In genomic region chr9:76697554-76697953, GRCh38 we compare ENCODE assay signal across 21 cellular contexts.
DNase-seq lines count a peak whose midpoint lies in the region; ATAC-seq and TF ChIP-seq lines count a peak whose summit lies in the region.
"Had no signal": no experiment of that assay in that cellular context is flagged by ENCODE, and none has a peak within 500 bp of the region (broad histone marks: within the 10 kb centered on the region; RNA-seq: fewer than 3 reads in every experiment).

No MANE protein-coding gene starts in this region.

- H3K4me1 ChIP-seq in neutrophil (ENCODE audit: control insufficient read depth in 1 of 2, insufficient read depth in 1 of 2, low read depth in 1 of 2, low read length in 1 of 2) = peaks cover 53 to 66% of the 10 kb centered on the region in 2 experiments
- H3K4me1 ChIP-seq: A549 had no signal

- peak overlapping the region; percentile 79 for H3K27ac ChIP-seq in neutrophil
- H3K27ac ChIP-seq: A549, BLaER1, Peyer's patch, SJCRH30 had no signal

- H3K4me3 Mint-ChIP-seq in T-helper 17 cell = no peak overlapping the region
- H3K4me3 Mint-ChIP-seq: CD8-positive, alpha-beta T cell; T-cell had no signal

- ATAC-seq in HG03095 (IDR thresholded peaks at IDR 0.05; ENCODE audit: unreplicated experiment) = peak; percentile 62
- ATAC-seq in T-helper 17 cell = no peak
- no peak for ATAC-seq in GM19351 (IDR thresholded peaks at IDR 0.05; ENCODE audit: unreplicated experiment)
- ATAC-seq: A549; CD8-positive, alpha-beta T cell; T-cell had no signal

- H3K27ac Mint-ChIP-seq in T-helper 17 cell = peak overlapping the region; percentile 8
- H3K27ac Mint-ChIP-seq: CD8-positive, alpha-beta T cell; T-cell had no signal

- no peak overlapping the region for H3K4me3 ChIP-seq in neutrophil (ENCODE audit: low read depth in 1 of 2, low read length in 1 of 2)
- H3K4me3 ChIP-seq: A549, BLaER1, Peyer's patch, SJCRH30 had no signal

- H3K9me3 ChIP-seq in T-helper 17 cell (ENCODE audit: control insufficient read depth, low read length, poor library complexity, severe bottlenecking) (no peaks in the 10 kb centered on the region), neutrophil (no peaks in the 10 kb centered on the region)
- H3K9me3 ChIP-seq: A549, BLaER1, Peyer's patch, SJCRH30 had no signal

- no peaks in the 10 kb centered on the region for H3K4me1 Mint-ChIP-seq in T-helper 17 cell
- H3K4me1 Mint-ChIP-seq: T-cell had no signal

- TF ChIP-seq CTCF in neutrophil (IDR thresholded peaks at IDR 0.05) = no peak

- peaks cover 57% of the 10 kb centered on the region for H3K27me3 Mint-ChIP-seq in T-helper 17 cell

- peak; percentile 29 for DNase-seq in NCI-H748 (lab: John Stamatoyannopoulos, UW; ENCODE audit: unreplicated experiment)
- DNase-seq in NCI-H748 treated with DMSO at 0.1 percent for 48 hours (lab: John Stamatoyannopoulos, UW) = no peak
- DNase-seq in T-helper 17 cell = no peak
- DNase-seq in NCI-H1417 (lab: John Stamatoyannopoulos, UW) = no peak
- DNase-seq in effector CD4-positive, alpha-beta T cell = no peak
- DNase-seq: CD8-positive, alpha-beta T cell; GOT3; HCEC 1CT; Kasumi-1; NCI-H1436; NCI-H1930; NCI-H446; NCI-H774; Peyer's patch; SJCRH30; T-cell had no signal

- no peaks in the 10 kb centered on the region for H3K36me3 Mint-ChIP-seq in T-helper 17 cell (ENCODE audit: low read depth)
- H3K36me3 Mint-ChIP-seq: CD8-positive, alpha-beta T cell; T-cell had no signal

- H3K36me3 ChIP-seq in neutrophil = no peaks in the 10 kb centered on the region
- H3K36me3 ChIP-seq: BLaER1, Peyer's patch, SJCRH30 had no signal

- no peaks in the 10 kb centered on the region for H3K27me3 ChIP-seq in neutrophil
- H3K27me3 ChIP-seq: BLaER1, Peyer's patch, SJCRH30 had no signal
